ENCODE assay signal across 15 cellular contexts in the genomic region with DNA sequence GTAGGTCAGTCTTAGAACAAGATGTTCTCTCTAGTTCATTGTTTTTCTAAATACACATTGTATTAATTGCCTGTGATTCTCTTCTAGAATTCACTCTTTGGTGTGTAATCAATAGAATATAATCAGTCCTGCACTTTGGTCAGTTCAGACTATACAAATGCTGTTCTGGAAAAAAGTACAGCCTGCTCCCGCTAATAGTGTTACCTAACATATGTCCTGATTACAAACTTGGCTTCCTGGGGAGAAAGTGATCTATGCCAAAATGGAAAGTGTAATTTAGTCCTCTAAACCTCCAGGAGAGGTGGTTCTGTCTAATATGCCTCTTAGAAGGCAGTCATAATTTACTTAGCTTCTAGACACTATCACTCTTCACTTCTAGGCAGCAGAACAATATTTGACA.
DNase-seq lines count a peak whose midpoint lies in the region; ATAC-seq and TF ChIP-seq lines count a peak whose summit lies in the region.
"Had no signal": no experiment of that assay in that cellular context is flagged by ENCODE, and none has a peak within 500 bp of the region (broad histone marks: within the 10 kb centered on the region; RNA-seq: fewer than 3 reads in every experiment).

No MANE protein-coding gene starts in this region.

- no peak overlapping the region for H3K4me3 ChIP-seq in PC-9
- no peak overlapping the region for H3K4me3 ChIP-seq in gastroesophageal sphincter
- no peak overlapping the region for H3K4me3 ChIP-seq in stomach smooth muscle (ENCODE audit: low read length in 2 of 2)
- H3K4me3 ChIP-seq: SK-N-MC had no signal

- H3K27me3 ChIP-seq in PC-9 (ENCODE audit: insufficient read depth, low read depth) (no peaks in the 10 kb centered on the region), gastroesophageal sphincter (no peaks in the 10 kb centered on the region), stomach smooth muscle (ENCODE audit: control insufficient read depth in 1 of 2, insufficient read depth in 2 of 2, low read length in 2 of 2) (no peaks in the 10 kb centered on the region)

- peak overlapping the region; percentile 20; the same call in 1 of the 2 replicates for H2AFZ ChIP-seq in PC-9

- peak overlapping the region in 1 of 2 donors; percentile 20 for H3K9ac ChIP-seq in stomach smooth muscle (ENCODE audit: low read length in 2 of 2)
- H3K9ac ChIP-seq: KMS-11 had no signal

- H3K9me2 ChIP-seq in PC-9 (ENCODE audit: insufficient read depth), result no peaks in the 10 kb centered on the region

- H3K36me3 ChIP-seq in PC-9 (ENCODE audit: low read depth), result no peaks in the 10 kb centered on the region
- no peaks in the 10 kb centered on the region for H3K36me3 ChIP-seq in gastroesophageal sphincter
- H3K36me3 ChIP-seq in stomach smooth muscle (ENCODE audit: control insufficient read depth in 2 of 2, insufficient read depth in 2 of 2, low read length in 2 of 2), result no peaks in the 10 kb centered on the region

- ATAC-seq in Right ventricle myocardium superior (ENCODE audit: poor library complexity), result peak; percentile 93
- peak; percentile 51 for ATAC-seq in gastroesophageal sphincter

- no peak overlapping the region for H3K4me2 ChIP-seq in PC-9
- H3K4me2 ChIP-seq: KMS-11 had no signal

- H3K27ac Mint-ChIP-seq in osteocyte (ENCODE audit: unreplicated experiment), result no peak overlapping the region

- H3K4me1 Mint-ChIP-seq in osteocyte (ENCODE audit: unreplicated experiment), result peaks cover 8% of the 10 kb centered on the region

- 17 to 67% methylated on average over 1 of the region's 1 CpG for WGBS in gastroesophageal sphincter (ENCODE audit: low coverage in 1 of 2), 2 donors

- H3K27me3 Mint-ChIP-seq in osteocyte (ENCODE audit: unreplicated experiment), result no peaks in the 10 kb centered on the region

- no TSS peak for BruUV-seq in PC-9 (replicated peaks; lab: Mats Ljungman, UMichigan)

- H3F3A ChIP-seq in PC-9 (ENCODE audit: insufficient read depth, low read depth), result no peaks in the 10 kb centered on the region

- intact Hi-C loops in Right ventricle myocardium superior (cut with DNase I), result no loop called here
- intact Hi-C loops in cardiac septum (cut with DNase I), result no loop called here
- intact Hi-C loops in PC-9 (cut with micrococcal nuclease; ENCODE audit: unreplicated experiment), result no loop called here

- peaks cover 3% of the 10 kb centered on the region for H3K9me3 Mint-ChIP-seq in osteocyte (ENCODE audit: unreplicated experiment)

- H3K9me3 ChIP-seq in PC-9 (ENCODE audit: insufficient read depth, low read depth) (no peaks in the 10 kb centered on the region), gastroesophageal sphincter (no peaks in the 10 kb centered on the region), stomach smooth muscle (ENCODE audit: control insufficient read depth in 2 of 2, low read length in 2 of 2) (no peaks in the 10 kb centered on the region)
- H3K9me3 ChIP-seq: Caco-2 had no signal

- H3K27ac ChIP-seq in PC-9 (no peak overlapping the region), gastroesophageal sphincter (peak overlapping the region; percentile 5 to 68 (median 33)), stomach smooth muscle (ENCODE audit: low read length) (peak overlapping the region; percentile 12)
- H3K27ac ChIP-seq: KMS-11, SK-N-MC had no signal

- no peaks in the 10 kb centered on the region for H3K79me2 ChIP-seq in PC-9 (ENCODE audit: low read depth)

- no peak for TF ChIP-seq CTCF in PC-9 (conservative IDR thresholded peaks at IDR 0.05)
- no peak for TF ChIP-seq CTCF in gastroesophageal sphincter (IDR thresholded peaks at IDR 0.05)
- no peak for TF ChIP-seq CTCF in osteocyte (IDR thresholded peaks at IDR 0.05)

- no peak for DNase-seq in Right ventricle myocardium superior
- no peak for DNase-seq in cardiac septum (ENCODE audit: low spot score)
- no peak for DNase-seq in PC-9
- DNase-seq in osteocyte (ENCODE audit: extremely low spot score, unreplicated experiment), result no peak
- DNase-seq in NCI-H1694 treated with DMSO at 0.1 percent for 48 hours (lab: John Stamatoyannopoulos, UW), result no peak
- DNase-seq: AML-193, Caco-2, GDM1, NCI-H1092, NCI-H1694, NCI-H524 treated with DMSO at 0.1 percent for 48 hours had no signal

- H3K36me3 Mint-ChIP-seq in osteocyte (ENCODE audit: unreplicated experiment), result no peaks in the 10 kb centered on the region

- POLR2A ChIA-PET in PC-9 (lab: Charles Lee; ENCODE audit: unreplicated experiment), result no interaction called here

- no peaks in the 10 kb centered on the region for H3K4me1 ChIP-seq in PC-9 (replicated peaks; ENCODE audit: insufficient read depth)
- H3K4me1 ChIP-seq in gastroesophageal sphincter, result peaks cover 0 to 27% (median 6%) of the 10 kb centered on the region in 3 donors
- H3K4me1 ChIP-seq in stomach smooth muscle (ENCODE audit: control insufficient read depth, insufficient read depth, low read length), result no peaks in the 10 kb centered on the region
- H3K4me1 ChIP-seq: Caco-2 had no signal

- no peaks in the 10 kb centered on the region for H4K20me1 ChIP-seq in PC-9 (ENCODE audit: insufficient read depth)

- CTCF ChIA-PET in PC-9 (lab: Charles Lee), result no interaction called here

- no peak for TF ChIP-seq EP300 in gastroesophageal sphincter (IDR thresholded peaks at IDR 0.05)

- H3K4me3 Mint-ChIP-seq in osteocyte (ENCODE audit: unreplicated experiment), result no peak overlapping the region

- no peak for TF ChIP-seq POLR2A in gastroesophageal sphincter (IDR thresholded peaks at IDR 0.05)
